In the genomic region with DNA sequence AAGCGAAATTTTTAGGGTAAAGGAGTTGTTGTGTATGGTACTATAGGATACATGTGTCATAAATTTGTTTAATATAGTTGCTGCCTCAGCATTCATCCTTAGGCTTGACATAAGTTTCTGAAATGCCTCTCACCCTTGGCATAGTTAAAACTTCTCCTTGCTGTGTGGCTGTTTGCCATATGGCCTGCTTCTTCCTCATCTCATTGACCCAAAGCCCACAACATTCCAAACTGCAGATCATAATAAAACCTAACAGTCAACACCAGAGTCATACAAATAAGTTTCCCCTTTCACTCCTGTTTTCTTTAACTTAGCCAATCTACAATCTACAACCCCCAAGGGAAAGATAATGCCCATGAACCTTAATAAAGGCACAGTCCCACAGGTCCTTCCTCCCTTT, we compare ENCODE assay signal across 22 cellular contexts.
A peak's percentile ranks its signal among the peaks of the same experiment; 100 is the strongest.
DNase-seq lines count a peak whose midpoint lies in the region; ATAC-seq and TF ChIP-seq lines count a peak whose summit lies in the region.
"Had no signal": no experiment of that assay in that cellular context is flagged by ENCODE, and none has a peak within 500 bp of the region (broad histone marks: within the 10 kb centered on the region; RNA-seq: fewer than 3 reads in every experiment).

No MANE protein-coding gene starts in this region.

- CTCF ChIA-PET in Panc1 (lab: Charles Lee) = no interaction called here

- H3K4me3 Mint-ChIP-seq in osteocyte (ENCODE audit: unreplicated experiment) = no peak overlapping the region
- H3K4me3 Mint-ChIP-seq: activated CD4-positive, alpha-beta T cell treated with anti-CD3 and anti-CD28 coated beads, Interleukin-2, amount 10 ng/mL, durations not matched to agents 24 days and 14 days; activated T-cell treated with anti-CD3 and anti-CD28 coated beads, Interleukin-2, amount 50 U/mL, for 24 hours; CD4-positive, alpha-beta memory T cell; immature natural killer cell; stimulated activated memory B cell treated with anti-CD40 and anti-IgM and Interleukin-4, amounts not matched to agents 10 μg/mL and 1 μg/mL and 100 μg/mL, for 72 hours; T-helper 2 cell treated with Interferon-gamma antibody and Interleukin-4, amounts not matched to agents 5 μg/mL and 100 μg/mL, for 36 hours had no signal

- H3K27me3 ChIP-seq in Panc1 (ENCODE audit: control insufficient read depth, insufficient read depth, low read length) = no peaks in the 10 kb centered on the region
- H3K27me3 ChIP-seq: adrenal gland, dorsolateral prefrontal cortex, foreskin keratinocyte, vagina had no signal

- H3K9me3 ChIP-seq in Panc1 (ENCODE audit: control insufficient read depth, insufficient read depth, low read depth, low read length) = 0 out of 2 replicates have a peak, but pooled peaks cover 2% of the 10 kb centered on the region
- H3K9me3 ChIP-seq: adrenal gland, vagina had no signal

- BruUV-seq in Panc1 (replicated peaks; lab: Mats Ljungman, UMichigan) = no TSS peak

- DNase-seq in EL = peak; percentile 32
- DNase-seq in Panc1 (ENCODE audit: low read depth, low spot score) = no peak
- DNase-seq in fibroblast of peridontal ligament (ENCODE audit: extremely low read depth) = peak; percentile 89
- DNase-seq in osteocyte (ENCODE audit: extremely low spot score, unreplicated experiment) = no peak
- DNase-seq in germinal center (ENCODE audit: low spot score) = no peak
- DNase-seq in NCI-H748 (lab: John Stamatoyannopoulos, UW; ENCODE audit: unreplicated experiment) = no peak
- DNase-seq in NCI-H524 (lab: John Stamatoyannopoulos, UW) = no peak
- DNase-seq: activated CD4-positive, alpha-beta T cell treated with anti-CD3 and anti-CD28 coated beads, Interleukin-2, amount 10 ng/mL, durations not matched to agents 24 days and 14 days; activated T-cell treated with anti-CD3 and anti-CD28 coated beads, Interleukin-2, amount 50 U/mL, for 24 hours; CD4-positive, alpha-beta memory T cell; dorsolateral prefrontal cortex; foreskin keratinocyte; GF-D8; immature natural killer cell; KG1; NCI-H1694; NCI-H748 treated with DMSO at 0.1 percent for 48 hours had no signal

- H3K36me3 ChIP-seq in Panc1 (ENCODE audit: control insufficient read depth, insufficient read depth, low read length) = no peaks in the 10 kb centered on the region
- H3K36me3 ChIP-seq: adrenal gland, vagina had no signal

- no peaks in the 10 kb centered on the region for H3K27me3 Mint-ChIP-seq in osteocyte (ENCODE audit: unreplicated experiment)
- H3K27me3 Mint-ChIP-seq: activated CD4-positive, alpha-beta T cell treated with anti-CD3 and anti-CD28 coated beads, Interleukin-2, amount 10 ng/mL, durations not matched to agents 24 days and 14 days; activated T-cell treated with anti-CD3 and anti-CD28 coated beads, Interleukin-2, amount 50 U/mL, for 24 hours; CD4-positive, alpha-beta memory T cell; stimulated activated memory B cell treated with anti-CD40 and anti-IgM and Interleukin-4, amounts not matched to agents 10 μg/mL and 1 μg/mL and 100 μg/mL, for 72 hours had no signal

- POLR2A ChIA-PET in Panc1 (lab: Charles Lee) = no interaction called here

- intact Hi-C loops in Panc1 (cut with micrococcal nuclease; ENCODE audit: unreplicated experiment) = no loop called here

- H3K4me1 Mint-ChIP-seq in osteocyte (ENCODE audit: unreplicated experiment) = peaks cover 17% of the 10 kb centered on the region
- H3K4me1 Mint-ChIP-seq: activated CD4-positive, alpha-beta T cell treated with anti-CD3 and anti-CD28 coated beads, Interleukin-2, amount 10 ng/mL, durations not matched to agents 24 days and 14 days had no signal

- TF ChIP-seq CTCF in Panc1 (IDR thresholded peaks at IDR 0.05) (no peak), osteocyte (IDR thresholded peaks at IDR 0.05) (no peak)

- peak; percentile 21; the same call in 1 of the 2 replicates for ATAC-seq in Panc1
- ATAC-seq in HG03175 (IDR thresholded peaks at IDR 0.05; ENCODE audit: unreplicated experiment) = no peak
- ATAC-seq: foreskin keratinocyte; stimulated activated memory B cell treated with anti-CD40 and anti-IgM and Interleukin-4, amounts not matched to agents 10 μg/mL and 1 μg/mL and 100 μg/mL, for 72 hours had no signal

- H3K27ac Mint-ChIP-seq in osteocyte (ENCODE audit: unreplicated experiment) = peak overlapping the region; percentile 0
- H3K27ac Mint-ChIP-seq: activated CD4-positive, alpha-beta T cell treated with anti-CD3 and anti-CD28 coated beads, Interleukin-2, amount 10 ng/mL, durations not matched to agents 24 days and 14 days; activated T-cell treated with anti-CD3 and anti-CD28 coated beads, Interleukin-2, amount 50 U/mL, for 24 hours; stimulated activated memory B cell treated with anti-CD40 and anti-IgM and Interleukin-4, amounts not matched to agents 10 μg/mL and 1 μg/mL and 100 μg/mL, for 72 hours; T-helper 2 cell treated with Interferon-gamma antibody and Interleukin-4, amounts not matched to agents 5 μg/mL and 100 μg/mL, for 36 hours had no signal

- in situ Hi-C loops in Panc1 (cut with HindIII; ENCODE audit: low pct_unique_long_range_greater_than_20kb, low sequenced_read_pairs) = no loop called here

- H3K4me3 ChIP-seq in Panc1 (ENCODE audit: low read depth in 2 of 2, low read length in 2 of 2) = no peak overlapping the region
- H3K4me3 ChIP-seq: adrenal gland, dorsolateral prefrontal cortex, vagina had no signal

- H3K9me3 Mint-ChIP-seq in osteocyte (ENCODE audit: unreplicated experiment) = peaks cover 15% of the 10 kb centered on the region

- no peaks in the 10 kb centered on the region; the same call in 1 of the 2 replicates for H3K4me1 ChIP-seq in Panc1 (ENCODE audit: control insufficient read depth, insufficient read depth, low read length)
- H3K4me1 ChIP-seq: adrenal gland, vagina had no signal

- no peak overlapping the region for H3K27ac ChIP-seq in Panc1 (ENCODE audit: low read length)
- H3K27ac ChIP-seq: adrenal gland, dorsolateral prefrontal cortex, foreskin keratinocyte, vagina had no signal

- H3K36me3 Mint-ChIP-seq in osteocyte (ENCODE audit: unreplicated experiment) = peaks cover 16% of the 10 kb centered on the region

Comparison
In these comparisons a context has a peak if more than half of its experiments do, and no peak if none do; other contexts are left out.
1. DNase-seq: peak in EL (single experiment) and fibroblast of peridontal ligament (single experiment); none in Panc1 (single experiment), osteocyte (single experiment), germinal center (single experiment), NCI-H748 (single experiment) and NCI-H524 (0 of 2).